ENCODE assay signal across 1 cellular context in the genomic region with DNA sequence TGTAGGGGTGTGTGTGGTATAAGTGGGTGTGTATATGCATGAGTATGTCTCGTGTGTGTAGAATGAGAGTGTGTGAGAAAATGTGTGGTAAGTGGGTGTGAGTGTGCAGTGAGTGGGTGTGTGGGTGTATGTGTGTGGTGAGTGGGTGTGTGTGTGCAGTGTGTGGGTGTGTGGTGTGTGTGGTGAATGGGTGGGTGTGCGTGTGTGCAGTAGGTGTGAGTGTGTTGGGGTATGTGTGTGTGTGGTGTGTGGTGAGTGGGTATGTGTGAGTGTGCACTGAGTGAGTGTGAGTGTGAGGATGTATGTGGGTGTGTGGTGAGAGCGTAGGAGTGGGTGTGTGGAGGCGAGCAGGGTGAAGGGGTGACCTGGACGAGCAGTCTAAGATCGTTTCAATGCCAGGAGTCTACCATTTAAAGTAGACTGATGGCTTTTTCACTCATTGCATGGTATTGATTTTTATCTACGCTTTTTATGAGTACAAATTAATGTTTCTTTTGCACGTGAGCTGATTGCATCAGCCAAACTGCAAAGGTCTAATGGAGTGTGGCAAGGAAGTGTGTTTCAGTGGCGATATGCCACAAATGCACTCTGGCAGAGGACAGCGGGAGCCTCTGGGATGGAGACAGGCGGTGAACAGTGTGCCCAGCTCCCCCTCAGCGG.
TF ChIP-seq lines count a peak whose summit lies in the region.

No MANE protein-coding gene starts in this region.

TF ChIP-seq in HEK293, 187 proteins besides CTCF, POLR2A, EP300 and RAD21 (continued from another document and continues in another):
- no peak for TF ChIP-seq ZNF10 (tag by site-specific recombination; IDR thresholded peaks at IDR 0.05)
- no peak for TF ChIP-seq ZNF544 (tag by site-specific recombination; IDR thresholded peaks at IDR 0.05)
- TF ChIP-seq GLIS1 (tag by site-specific recombination; IDR thresholded peaks at IDR 0.05) = no peak
- no peak for TF ChIP-seq SP2 (tag by site-specific recombination; IDR thresholded peaks at IDR 0.05)
- no peak for TF ChIP-seq ZNF221 (tag by site-specific recombination; IDR thresholded peaks at IDR 0.05; ENCODE audit: borderline replicate concordance)
- no peak for TF ChIP-seq ZNF600 (tag by site-specific recombination; IDR thresholded peaks at IDR 0.05)
- peak; percentile 61; the same call in 1 of the 2 replicates for TF ChIP-seq ZNF707 (tag by site-specific recombination; IDR thresholded peaks at IDR 0.05)
- TF ChIP-seq ZNF18 (tag by site-specific recombination; IDR thresholded peaks at IDR 0.05) = peak; percentile 99
- no peak for TF ChIP-seq KLF1 (tag by site-specific recombination; IDR thresholded peaks at IDR 0.05)
- TF ChIP-seq ZNF423 (tag by site-specific recombination; IDR thresholded peaks at IDR 0.05) = no peak
- TF ChIP-seq, protein P1, sequence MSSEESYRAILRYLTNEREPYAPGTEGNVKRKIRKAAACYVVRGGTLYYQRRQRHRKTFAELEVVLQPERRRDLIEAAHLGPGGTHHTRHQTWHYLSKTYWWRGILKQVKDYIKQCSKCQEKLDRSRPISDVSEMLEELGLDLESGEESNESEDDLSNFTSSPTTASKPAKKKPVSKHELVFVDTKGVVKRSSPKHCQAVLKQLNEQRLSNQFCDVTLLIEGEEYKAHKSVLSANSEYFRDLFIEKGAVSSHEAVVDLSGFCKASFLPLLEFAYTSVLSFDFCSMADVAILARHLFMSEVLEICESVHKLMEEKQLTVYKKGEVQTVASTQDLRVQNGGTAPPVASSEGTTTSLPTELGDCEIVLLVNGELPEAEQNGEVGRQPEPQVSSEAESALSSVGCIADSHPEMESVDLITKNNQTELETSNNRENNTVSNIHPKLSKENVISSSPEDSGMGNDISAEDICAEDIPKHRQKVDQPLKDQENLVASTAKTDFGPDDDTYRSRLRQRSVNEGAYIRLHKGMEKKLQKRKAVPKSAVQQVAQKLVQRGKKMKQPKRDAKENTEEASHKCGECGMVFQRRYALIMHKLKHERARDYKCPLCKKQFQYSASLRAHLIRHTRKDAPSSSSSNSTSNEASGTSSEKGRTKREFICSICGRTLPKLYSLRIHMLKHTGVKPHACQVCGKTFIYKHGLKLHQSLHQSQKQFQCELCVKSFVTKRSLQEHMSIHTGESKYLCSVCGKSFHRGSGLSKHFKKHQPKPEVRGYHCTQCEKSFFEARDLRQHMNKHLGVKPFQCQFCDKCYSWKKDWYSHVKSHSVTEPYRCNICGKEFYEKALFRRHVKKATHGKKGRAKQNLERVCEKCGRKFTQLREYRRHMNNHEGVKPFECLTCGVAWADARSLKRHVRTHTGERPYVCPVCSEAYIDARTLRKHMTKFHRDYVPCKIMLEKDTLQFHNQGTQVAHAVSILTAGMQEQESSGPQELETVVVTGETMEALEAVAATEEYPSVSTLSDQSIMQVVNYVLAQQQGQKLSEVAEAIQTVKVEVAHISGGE (tag by site-specific recombination; conservative IDR thresholded peaks at IDR 0.05; ENCODE audit: low read depth) = no peak
- no peak for TF ChIP-seq ZNF549 (tag by site-specific recombination; IDR thresholded peaks at IDR 0.05)
- TF ChIP-seq ZNF473 (tag by site-specific recombination; IDR thresholded peaks at IDR 0.05) = peak; percentile 97
- no peak for TF ChIP-seq ZNF768 (tag by site-specific recombination; IDR thresholded peaks at IDR 0.05)
- 0 out of 2 replicates have a peak, but pooled peaks have one; percentile 6 for TF ChIP-seq ZNF664 (tag by site-specific recombination; IDR thresholded peaks at IDR 0.05)
- no peak for TF ChIP-seq GLIS2 (tag by site-specific recombination; IDR thresholded peaks at IDR 0.05)
- TF ChIP-seq ZNF132 (tag by site-specific recombination; IDR thresholded peaks at IDR 0.05; ENCODE audit: borderline replicate concordance) = no peak
- TF ChIP-seq ZNF580 (tag by site-specific recombination; IDR thresholded peaks at IDR 0.05) = no peak; the same call in 1 of the 2 replicates
- no peak; the same call in 1 of the 2 replicates for TF ChIP-seq ZNF146 (tag by site-specific recombination; IDR thresholded peaks at IDR 0.05)
- TF ChIP-seq ZFHX2 (tag by site-specific recombination; conservative IDR thresholded peaks at IDR 0.05) = peak; percentile 99
- TF ChIP-seq MZF1 (tag by site-specific recombination; IDR thresholded peaks at IDR 0.05; ENCODE audit: borderline replicate concordance) = no peak
- TF ChIP-seq PBX3 (CRISPR knock-in tag; IDR thresholded peaks at IDR 0.05) = no peak
- TF ChIP-seq ZNF623 (tag by site-specific recombination; IDR thresholded peaks at IDR 0.05) = no peak
- no peak for TF ChIP-seq KLF10 (tag by site-specific recombination; IDR thresholded peaks at IDR 0.05)
- no peak for TF ChIP-seq GFI1B (tag by site-specific recombination; IDR thresholded peaks at IDR 0.05)
- TF ChIP-seq ZNF37A (tag by site-specific recombination; IDR thresholded peaks at IDR 0.05) = no peak
- TF ChIP-seq ZNF239 (tag by site-specific recombination; IDR thresholded peaks at IDR 0.05) = no peak
- no peak for TF ChIP-seq ZNF518A (tag by site-specific recombination; conservative IDR thresholded peaks at IDR 0.05; ENCODE audit: low read depth)
- TF ChIP-seq ZBTB49 (tag by site-specific recombination; IDR thresholded peaks at IDR 0.05; ENCODE audit: low read depth) = no peak
- TF ChIP-seq ZNF354C (tag by site-specific recombination; IDR thresholded peaks at IDR 0.05; ENCODE audit: borderline replicate concordance, low read depth) = no peak
- peak; percentile 67; the same call in 1 of the 2 replicates for TF ChIP-seq ZNF488 (tag by site-specific recombination; IDR thresholded peaks at IDR 0.05)
- no peak for TF ChIP-seq ZSCAN18 (tag by site-specific recombination; IDR thresholded peaks at IDR 0.05)
- TF ChIP-seq ZNF302 (tag by site-specific recombination; IDR thresholded peaks at IDR 0.05; ENCODE audit: low read depth) = 0 out of 2 replicates have a peak, but pooled peaks have one; percentile 39
- TF ChIP-seq ZNF148 (tag by site-specific recombination; IDR thresholded peaks at IDR 0.05; ENCODE audit: borderline replicate concordance) = peak; percentile 94
- peak; percentile 35; the same call in 1 of the 2 replicates for TF ChIP-seq SCRT1 (tag by site-specific recombination; IDR thresholded peaks at IDR 0.05; ENCODE audit: borderline replicate concordance)
- peak; percentile 97 for TF ChIP-seq ZNF175 (tag by site-specific recombination; IDR thresholded peaks at IDR 0.05)
- no peak for TF ChIP-seq ZNF561 (tag by site-specific recombination; IDR thresholded peaks at IDR 0.05; ENCODE audit: borderline replicate concordance)
